12 cellular contexts compared by ENCODE assay signal in genomic region chr2:156590313-156590712, GRCh38.
"Had no signal": no experiment of that assay in that cellular context is flagged by ENCODE, and none has a peak within 500 bp of the region (broad histone marks: within the 10 kb centered on the region; RNA-seq: fewer than 3 reads in every experiment).

No MANE protein-coding gene starts in this region.

- ATAC-seq: activated CD8-positive, alpha-beta T cell treated with anti-CD3 and anti-CD28 coated beads, Interleukin-2, amount 10 ng/mL, durations not matched to agents 7 days and 5 days had no signal

- H3K4me2 ChIP-seq: PC-9 had no signal

- H3K4me3 ChIP-seq: PC-9 had no signal

- H3K27ac ChIP-seq: PC-9 had no signal

- H2AFZ ChIP-seq: PC-9 had no signal

- DNase-seq: activated CD4-positive, alpha-beta T cell treated with anti-CD3 and anti-CD28 coated beads for 48 hours; activated CD4-positive, CD25-positive, alpha-beta regulatory T cell treated with anti-CD3 and anti-CD28 coated beads, Interleukin-2, amount 50 U/mL, for 72 hours; activated CD8-positive, alpha-beta memory T cell treated with anti-CD3 and anti-CD28 coated beads, Interleukin-2, amount 50 U/mL, for 48 hours; activated naive CD4-positive, alpha-beta T cell treated with anti-CD3 and anti-CD28 coated beads, Interleukin-2, amount 50 U/mL, for 16 hours; activated naive CD8-positive, alpha-beta T cell treated with anti-CD3 and anti-CD28 coated beads, Interleukin-2, amount 10 ng/mL, durations not matched to agents 7 days and 5 days; activated T-cell treated with anti-CD3 and anti-CD28 coated beads, Interleukin-2, amount 50 U/mL, for 1 hour; aorta; NCI-H1048; NCI-H187 treated with DMSO at 0.1 percent for 48 hours; PC-9; SHP77 treated with DMSO at 0.1 percent for 48 hours had no signal
